ENCODE assay signal across 8 cellular contexts in the genomic region with DNA sequence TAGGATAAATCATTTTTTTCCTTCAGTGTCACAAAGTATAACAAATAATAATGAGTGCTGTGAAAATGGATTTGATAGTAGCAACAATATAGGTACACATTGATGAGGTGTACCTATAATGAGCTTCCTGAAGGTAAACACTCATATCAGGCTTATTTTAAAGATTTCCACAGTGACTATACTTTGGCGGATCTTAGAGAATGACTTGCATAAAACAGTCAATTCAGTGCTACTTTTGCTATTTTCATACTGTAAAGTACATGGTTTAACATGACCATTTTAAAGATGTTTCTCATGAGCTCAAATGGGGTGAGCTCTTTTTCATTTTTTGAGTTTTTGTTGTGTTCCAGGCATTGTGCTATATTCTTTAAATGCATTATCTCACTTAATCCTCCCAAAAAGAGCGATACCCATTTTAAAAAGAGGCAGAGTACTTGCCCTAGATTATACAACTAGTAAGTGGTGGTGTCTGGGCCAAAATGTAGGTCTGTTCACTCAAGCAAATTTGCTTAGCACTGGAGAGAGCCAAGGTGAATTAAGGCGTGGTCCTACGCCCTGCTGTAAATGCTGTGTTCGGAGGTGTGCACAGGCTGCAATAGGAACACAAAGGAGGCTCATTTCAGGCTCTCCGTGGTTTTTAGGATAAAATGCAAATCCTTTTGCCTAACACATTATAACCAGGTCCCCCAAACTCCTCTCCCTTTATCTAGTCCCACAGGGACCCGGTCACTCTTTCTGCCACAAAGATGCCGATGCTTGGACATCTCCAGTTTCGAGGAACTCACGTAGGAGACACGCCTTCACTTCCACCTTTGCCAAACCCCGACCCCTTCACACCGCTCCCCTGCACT. TPM values are rescaled to one million over a fixed set of nuclear protein-coding genes. Genes with fewer than 3 reads are reported as not detected.
DNase-seq lines count a peak whose midpoint lies in the region; ATAC-seq and TF ChIP-seq lines count a peak whose summit lies in the region.

No MANE protein-coding gene starts in this region.

- peak overlapping the region; percentile 96 for H3K27ac Mint-ChIP-seq in T-helper 17 cell

- no peak for TF ChIP-seq CTCF in spleen (IDR thresholded peaks at IDR 0.05 in 8 of 11, conservative IDR thresholded peaks at IDR 0.05 in 3 of 11)

- no peak overlapping the region for H3K27ac ChIP-seq in right cardiac atrium (ENCODE audit: low read length)
- peak overlapping the region in 7 of 8 donors; percentile 6 to 83 (median 75) for H3K27ac ChIP-seq in spleen

- H3K27me3 ChIP-seq in H7 (ENCODE audit: control insufficient read depth, insufficient read depth, low read length) (peaks cover 5% of the 10 kb centered on the region; the same call in 1 of the 2 replicates), right cardiac atrium (ENCODE audit: control insufficient read depth, insufficient read depth) (no peaks in the 10 kb centered on the region), spleen (replicated peaks in 1 of 7) (peaks cover 0 to 42% (median 9%) of the 10 kb centered on the region in 7 donors)

- H3K9me3 ChIP-seq in T-helper 17 cell (ENCODE audit: control insufficient read depth, low read length, poor library complexity, severe bottlenecking): peaks cover 4% of the 10 kb centered on the region
- no peaks in the 10 kb centered on the region for H3K9me3 ChIP-seq in right cardiac atrium (ENCODE audit: control insufficient read depth, low read length)
- no peaks in the 10 kb centered on the region for H3K9me3 ChIP-seq in spleen

- peak overlapping the region; percentile 58 for H3K4me3 ChIP-seq in H7 (ENCODE audit: insufficient read depth, low read depth, low read length)
- peak overlapping the region; percentile 36 for H3K4me3 ChIP-seq in right cardiac atrium (ENCODE audit: low read length)
- peak overlapping the region; percentile 74 to 95 (median 80) for H3K4me3 ChIP-seq in spleen

- H3K4me1 ChIP-seq in right cardiac atrium (ENCODE audit: control insufficient read depth, insufficient read depth, low read length): no peaks in the 10 kb centered on the region
- peaks cover 10 to 32% (median 20%) of the 10 kb centered on the region in 6 donors for H3K4me1 ChIP-seq in spleen

- peaks cover 29% of the 10 kb centered on the region for H3K27me3 Mint-ChIP-seq in T-helper 17 cell

- intact Hi-C loops in right cardiac atrium (cut with DNase I): no loop called here
- intact Hi-C loops in spleen (cut with DNase I; ENCODE audit: low total_unique reads): no loop called here

- H3K36me3 ChIP-seq in H7 (replicated peaks; ENCODE audit: control insufficient read depth, insufficient read depth, low read length) (peaks cover 2% of the 10 kb centered on the region; the same call in 1 of the 2 replicates), spleen (peaks cover 0 to 27% (median 23%) of the 10 kb centered on the region in 6 donors)

- no peak for DNase-seq in H7
- no peak for DNase-seq in T-helper 17 cell
- no peak for DNase-seq in right cardiac atrium
- no peak for DNase-seq in spleen
- no peak for DNase-seq in stimulated activated CD4-positive, alpha-beta T cell treated with anti-CD3 and anti-CD28 coated beads, Interleukin-4, amount 100 ng/mL, for 1 hour
- DNase-seq in NCI-H146 (lab: John Stamatoyannopoulos, UW): no peak

- TF ChIP-seq POLR2A in spleen (IDR thresholded peaks at IDR 0.05): no peak

- H3K4me1 Mint-ChIP-seq in T-helper 17 cell: peaks cover 16% of the 10 kb centered on the region

- no peaks in the 10 kb centered on the region for H3K36me3 Mint-ChIP-seq in T-helper 17 cell (ENCODE audit: low read depth)

- H3K4me3 Mint-ChIP-seq in T-helper 17 cell: peak overlapping the region; percentile 89

- ATAC-seq in T-helper 17 cell (peak; percentile 7), right cardiac atrium (peak; percentile 10 to 11), HG02840 (IDR thresholded peaks at IDR 0.05; ENCODE audit: low FRiP score, unreplicated experiment) (no peak), HG03097 (IDR thresholded peaks at IDR 0.05; ENCODE audit: low FRiP score, unreplicated experiment) (no peak)

- WGBS in right cardiac atrium: 47% methylated on average over 13 of the region's 13 CpGs
- 50 to 54% (median 53%) methylated on average over 13 of the region's 13 CpGs for WGBS in spleen, 5 donors

RNA-seq across cellular contexts. Expression of gene ALKBH3, which starts 0.6 kb away (rescaled TPM):
- total RNA-seq in H7 (2014; rRNA removed; shearing (Covaris generic)): 15.7 and 16.3 TPM in 2 replicates
- total RNA-seq in T-helper 17 cell: 10 to 100 TPM; 28.8 to 31.2 TPM
- total RNA-seq in right cardiac atrium: 10 to 100 TPM; 15.1 to 18.6 (median 17.4) TPM
- 17.4 TPM for polyA plus RNA-seq in right cardiac atrium
- 10 to 100 TPM; 21.6 to 42.2 (median 31.7) TPM for total RNA-seq in spleen
- polyA plus RNA-seq in spleen: 10 to 100 TPM; 28.2 to 36.6 (median 33.5) TPM

Comparison
In these comparisons a context has a peak if more than half of its experiments do, and no peak if none do; other contexts are left out.
1. ATAC-seq: peak in T-helper 17 cell (single experiment) and right cardiac atrium (2 of 2); none in HG02840 (single experiment) and HG03097 (single experiment).
2. Peak in every context shown above with its lines, with median percentiles within 50 percentile points of each other: H3K4me3 ChIP-seq.